Comparison of ENCODE assay signal across 21 cellular contexts in genomic region chr14:101591121-101591520, GRCh38. TPM values are rescaled to one million over a fixed set of nuclear protein-coding genes. Genes with fewer than 3 reads are reported as not detected.
"Had no signal": no experiment of that assay in that cellular context is flagged by ENCODE, and none has a peak within 500 bp of the region (broad histone marks: within the 10 kb centered on the region; RNA-seq: fewer than 3 reads in every experiment).

No MANE protein-coding gene starts in this region.

- H3K36me3 ChIP-seq: neural progenitor cell, pancreas, SJCRH30, suprapubic skin had no signal

- H3K4me3 Mint-ChIP-seq: activated CD4-positive, alpha-beta T cell treated with anti-CD3 and anti-CD28 coated beads, Interleukin-2, amount 10 ng/mL, durations not matched to agents 7 days and 5 days; effector memory CD8-positive, alpha-beta T cell; neural progenitor cell; type B pancreatic cell had no signal

- H3K9me3 ChIP-seq: body of pancreas, pancreas, SJCRH30, suprapubic skin had no signal

- H3K9me3 Mint-ChIP-seq: type B pancreatic cell had no signal

- FAIRE-seq: pancreas had no signal

- H2AFZ ChIP-seq: neural progenitor cell had no signal

- DNase-seq: activated CD4-positive, alpha-beta T cell treated with anti-CD3 and anti-CD28 coated beads, Interleukin-2, amount 10 ng/mL, durations not matched to agents 7 days and 5 days; activated T-cell treated with anti-CD3 and anti-CD28 coated beads, Interleukin-2, amount 50 U/mL, for 1 hour; central memory CD4-positive, alpha-beta T cell; effector memory CD8-positive, alpha-beta T cell; foreskin keratinocyte; mammary epithelial cell; naive B cell; retina; SJCRH30; stimulated activated CD4-positive, alpha-beta T cell treated with anti-CD3 and anti-CD28 coated beads, Interleukin-4, amount 100 ng/mL, for 1 hour; stimulated activated naive CD4-positive, alpha-beta T cell treated with Interleukin-2 at 50 U/mL for 16 hours; SW 1271 had no signal

- H3K4me1 ChIP-seq: body of pancreas, foreskin keratinocyte, pancreas, SJCRH30, suprapubic skin had no signal

- H3K27ac Mint-ChIP-seq: activated naive CD4-positive, alpha-beta T cell treated with anti-CD3 and anti-CD28 coated beads, Interleukin-2, amount 50 U/mL, for 72 hours; effector memory CD8-positive, alpha-beta T cell; neural progenitor cell; type B pancreatic cell had no signal

- H3K36me3 Mint-ChIP-seq: naive B cell, neural progenitor cell, type B pancreatic cell had no signal

- H3K27me3 Mint-ChIP-seq: activated CD4-positive, alpha-beta T cell treated with anti-CD3 and anti-CD28 coated beads, Interleukin-2, amount 10 ng/mL, durations not matched to agents 7 days and 5 days; effector memory CD8-positive, alpha-beta T cell had no signal

- H3K27me3 ChIP-seq: body of pancreas, foreskin keratinocyte, neural progenitor cell, pancreas, SJCRH30 had no signal

- H3K27ac ChIP-seq: body of pancreas, foreskin keratinocyte, neural progenitor cell, pancreas, SJCRH30, suprapubic skin had no signal

- H3K4me3 ChIP-seq: body of pancreas, neural progenitor cell, pancreas, SJCRH30, suprapubic skin had no signal

- H3K4me2 ChIP-seq: neural progenitor cell had no signal

RNA-seq across cellular contexts. Expression of gene DIO3, which starts 29.8 kb away (rescaled TPM):
- total RNA-seq: activated CD4-positive, alpha-beta T cell treated with anti-CD3 and anti-CD28 coated beads, Interleukin-2, amount 10 ng/mL, durations not matched to agents 7 days and 5 days; activated CD8-positive, alpha-beta memory T cell treated with anti-CD3 and anti-CD28 coated beads for 36 hours; activated naive CD4-positive, alpha-beta T cell treated with anti-CD3 and anti-CD28 coated beads, Interleukin-2, amount 50 U/mL, for 72 hours; foreskin keratinocyte; mammary epithelial cell; mononuclear cell; SJCRH30; T-helper 2 cell treated with Interferon-gamma antibody and Interleukin-4, amounts not matched to agents 100 ng/mL and 5 ng/mL, for 36 hours had no signal
- polyA plus RNA-seq: foreskin keratinocyte, mammary epithelial cell had no signal
